Comparison of ENCODE assay signal across 8 cellular contexts in the genomic region with DNA sequence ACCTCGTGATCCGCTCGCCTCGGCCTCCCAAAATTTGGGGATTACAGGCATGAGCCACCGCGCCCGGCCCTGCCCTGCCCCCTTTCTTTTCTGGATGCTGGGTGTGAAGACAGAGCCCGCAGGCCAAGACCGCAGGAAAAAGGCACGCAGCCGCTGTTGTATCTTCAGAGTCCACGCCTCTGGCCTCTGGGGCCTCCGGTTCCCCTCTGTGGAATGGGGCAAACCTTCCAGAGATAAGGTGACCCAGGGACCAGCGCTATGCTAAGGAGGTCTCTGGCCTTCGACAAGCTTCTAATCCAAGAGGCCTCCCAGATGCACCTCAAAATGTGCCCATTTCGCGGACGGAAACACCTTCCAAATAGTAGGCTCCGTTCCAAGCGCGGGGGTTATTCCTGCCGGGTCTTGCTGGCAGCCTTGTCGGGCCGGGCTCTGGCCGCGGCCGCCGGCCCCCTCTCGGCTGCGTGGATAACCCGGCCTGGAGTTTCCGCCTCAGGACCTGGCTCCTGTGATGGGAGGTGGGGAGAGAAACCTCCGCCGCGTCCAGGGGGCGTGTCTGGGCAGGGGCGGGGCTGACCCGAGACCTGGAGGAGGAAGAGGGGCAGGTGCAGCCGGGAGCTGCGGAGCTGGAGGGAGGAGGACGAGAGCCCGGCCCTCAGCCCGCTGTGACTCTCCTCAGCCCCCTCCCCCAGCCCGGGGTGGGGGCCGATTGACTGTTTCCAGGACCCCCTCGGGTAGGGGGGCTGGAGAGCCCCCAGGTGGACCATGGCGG. TPM values are rescaled to one million over a fixed set of nuclear protein-coding genes. Genes with fewer than 3 reads are reported as not detected.
DNase-seq lines count a peak whose midpoint lies in the region; ATAC-seq, FAIRE-seq and TF ChIP-seq lines count a peak whose summit lies in the region.

No MANE protein-coding gene starts in this region.

- no peak overlapping the region for H3K4me2 ChIP-seq in neural cell (ENCODE audit: low read length)

- no peak overlapping the region for H2AFZ ChIP-seq in neural cell (ENCODE audit: low read depth, low read length)

- H3K9ac ChIP-seq in neural cell (ENCODE audit: low read length) = no peak overlapping the region

- no peaks in the 10 kb centered on the region for H3K9me3 ChIP-seq in neural cell (ENCODE audit: low read length)
- no peaks in the 10 kb centered on the region for H3K9me3 ChIP-seq in stomach

- TF ChIP-seq EP300 in neural cell (conservative IDR thresholded peaks at IDR 0.05; ENCODE audit: poor library complexity, severe bottlenecking) (no peak), stomach (IDR thresholded peaks at IDR 0.05) (no peak)

- ATAC-seq in HG03095 (IDR thresholded peaks at IDR 0.05; ENCODE audit: unreplicated experiment) = no peak

- H3K27me3 ChIP-seq in neural cell (ENCODE audit: insufficient read depth, low read depth, low read length) (peaks cover 14% of the 10 kb centered on the region), stomach (peaks cover 0 to 68% (median 36%) of the 10 kb centered on the region in 3 donors)

- TF ChIP-seq POLR2A in stomach (IDR thresholded peaks at IDR 0.05) = peak in 2 of 4 donors; percentile 38 to 62

- H3K36me3 ChIP-seq in neural cell (ENCODE audit: insufficient read depth, low read length) (no peaks in the 10 kb centered on the region), stomach (no peaks in the 10 kb centered on the region)

- H3K9me2 ChIP-seq in neural cell (ENCODE audit: insufficient read depth, low read length) = no peaks in the 10 kb centered on the region

- peak; percentile 97 for DNase-seq in D721Med (ENCODE audit: insufficient read length, low spot score)
- DNase-seq in LHCN-M2 (ENCODE audit: low read depth) = peak; percentile 71
- peak; percentile 71 for DNase-seq in RPMI7951 (ENCODE audit: low read depth)
- DNase-seq in activated effector memory CD4-positive, alpha-beta T cell treated with Interleukin-2 at 50 U/mL for 16 hours = peak; percentile 92
- peak; percentile 86 for DNase-seq in fibroblast of pulmonary artery (ENCODE audit: low read depth)
- DNase-seq in stomach = peak; percentile 98

- WGBS in stomach, 5 donors = 12 to 21% (median 14%) methylated on average over 33 to 47 of the region's 47 CpGs

- no peak for TF ChIP-seq CTCF in D721Med (IDR thresholded peaks at IDR 0.05; ENCODE audit: insufficient read depth, missing control alignments)
- TF ChIP-seq CTCF in fibroblast of pulmonary artery (IDR thresholded peaks at IDR 0.05; ENCODE audit: low read length, missing control alignments) = no peak
- TF ChIP-seq CTCF in neural cell (IDR thresholded peaks at IDR 0.05; ENCODE audit: poor library complexity, severe bottlenecking) = no peak
- peak in 1 of 7 experiments; percentile 29 for TF ChIP-seq CTCF in stomach (IDR thresholded peaks at IDR 0.05)

- H4K20me1 ChIP-seq in neural cell (ENCODE audit: insufficient read depth) = no peaks in the 10 kb centered on the region

- peaks cover 4 to 76% (median 54%) of the 10 kb centered on the region in 4 donors for H3K4me1 ChIP-seq in stomach

- H3K27ac ChIP-seq in neural cell (ENCODE audit: low read length) (no peak overlapping the region), stomach (peak overlapping the region; percentile 78 to 88 (median 86))

- H3K4me3 ChIP-seq in fibroblast of pulmonary artery (replicated peaks; ENCODE audit: low read depth, low read length) (no peak overlapping the region), neural cell (ENCODE audit: low read length) (peak overlapping the region; percentile 43), stomach (peak overlapping the region; percentile 44 to 57 (median 49))

- FAIRE-seq in D721Med (lab: Jason Lieb, UNC) = no peak

- TF ChIP-seq RAD21 in neural cell (conservative IDR thresholded peaks at IDR 0.05) = no peak

- intact Hi-C loops in stomach (cut with DNase I; ENCODE audit: low total_unique reads) = no loop called here

- no peaks in the 10 kb centered on the region for H3K79me2 ChIP-seq in neural cell (replicated peaks; ENCODE audit: insufficient read depth, low read length)

- H3F3A ChIP-seq in neural cell (ENCODE audit: insufficient read depth, low read length, poor library complexity, severe bottlenecking) = no peaks in the 10 kb centered on the region

TF ChIP-seq in neural cell, 6 proteins besides CTCF, POLR2A, EP300 and RAD21:
- no peak for TF ChIP-seq MXI1 (conservative IDR thresholded peaks at IDR 0.05; ENCODE audit: poor library complexity, severe bottlenecking)
- TF ChIP-seq POLR2AphosphoS5 (IDR thresholded peaks at IDR 0.05) = no peak
- no peak for TF ChIP-seq TAF1 (IDR thresholded peaks at IDR 0.05; ENCODE audit: low read depth)
- no peak for TF ChIP-seq EZH2 (IDR thresholded peaks at IDR 0.05; ENCODE audit: borderline replicate concordance, insufficient read depth, low read length, poor library complexity, severe bottlenecking)
- TF ChIP-seq REST (IDR thresholded peaks at IDR 0.05; ENCODE audit: borderline replicate concordance) = no peak
- no peak for TF ChIP-seq SMC3 (conservative IDR thresholded peaks at IDR 0.05; ENCODE audit: poor library complexity)

RNA-seq across cellular contexts. Expression of gene TJP3, which starts 13.1 kb away (rescaled TPM):
- total RNA-seq in LHCN-M2 (2014; rRNA removed) (not detected in 2 replicates), stomach (100 to 1,000 TPM in 2 of 5 donors, 10 to 100 TPM in 3; 31.9 to 204 (median 95.1) TPM)
- not detected for polyA plus RNA-seq in LHCN-M2 (2012)
- total RNA-seq in RPMI7951 (2014; rRNA removed; shearing (Covaris generic)) = not detected in 2 replicates
- polyA plus RNA-seq in neural cell (0.15 TPM in 1 of 2 replicates, not detected in the other), stomach (10 to 100 TPM; 62.3 to 96.1 (median 93.1) TPM)
- polyA minus RNA-seq in neural cell = 0.24 and 0.35 TPM in 2 replicates

RNA-seq across cellular contexts. Expression of gene PIP5K1C, which starts 21.0 kb away (rescaled TPM):
- total RNA-seq in LHCN-M2 (2014; rRNA removed) = 26.4 and 29.0 TPM in 2 replicates
- polyA plus RNA-seq in LHCN-M2 (2012) = 25.1 TPM
- total RNA-seq in RPMI7951 (2014; rRNA removed; shearing (Covaris generic)) = 13.1 and 13.9 TPM in 2 replicates
- polyA plus RNA-seq in neural cell = 7.0 and 7.1 TPM in 2 replicates
- polyA minus RNA-seq in neural cell = 32.6 and 35.3 TPM in 2 replicates
- 100 to 1,000 TPM in 1 of 5 donors, 10 to 100 TPM in 4; 15.1 to 164 (median 36.8) TPM for total RNA-seq in stomach
- polyA plus RNA-seq in stomach = 10 to 100 TPM in 2 of 3 donors, 1 to 10 TPM in 1; 8.6 to 18.5 (median 12.5) TPM

RNA-seq across cellular contexts. Expression of gene APBA3, which starts 40.2 kb away (rescaled TPM):
- 19.3 and 28.5 TPM in 2 replicates for total RNA-seq in LHCN-M2 (2014; rRNA removed)
- 10.2 TPM for polyA plus RNA-seq in LHCN-M2 (2012)
- total RNA-seq in RPMI7951 (2014; rRNA removed; shearing (Covaris generic)) = 5.8 and 15.0 TPM in 2 replicates
- 37.1 and 56.3 TPM in 2 replicates for polyA plus RNA-seq in neural cell
- 19.6 and 23.6 TPM in 2 replicates for polyA minus RNA-seq in neural cell
- total RNA-seq in stomach = 100 to 1,000 TPM in 1 of 5 donors, 10 to 100 TPM in 3, 1 to 10 TPM in 1; 9.4 to 111 (median 16.4) TPM
- polyA plus RNA-seq in stomach = 10 to 100 TPM; 15.7 to 17.4 (median 16.7) TPM

RNA-seq across cellular contexts. Expression of gene MRPL54, which starts 41.2 kb away (rescaled TPM):
- total RNA-seq in LHCN-M2 (2014; rRNA removed) (38.0 and 50.2 TPM in 2 replicates), stomach (100 to 1,000 TPM in 2 of 5 donors, 10 to 100 TPM in 3; 15.2 to 163 (median 58.7) TPM)
- polyA plus RNA-seq in LHCN-M2 (2012) = 86.3 TPM
- total RNA-seq in RPMI7951 (2014; rRNA removed; shearing (Covaris generic)) = 90.7 and 103 TPM in 2 replicates
- polyA plus RNA-seq in neural cell (74.7 and 83.8 TPM in 2 replicates), stomach (100 to 1,000 TPM; 155 to 221 (median 174) TPM)
- 15.8 and 17.2 TPM in 2 replicates for polyA minus RNA-seq in neural cell

RNA-seq across cellular contexts. Expression of gene RAX2, which starts 50.7 kb away (rescaled TPM):
- total RNA-seq in LHCN-M2 (2014; rRNA removed) = not detected in 2 replicates
- polyA plus RNA-seq in LHCN-M2 (2012) = not detected
- not detected in 2 replicates for total RNA-seq in RPMI7951 (2014; rRNA removed; shearing (Covaris generic))
- polyA plus RNA-seq in neural cell = not detected in 2 replicates
- not detected in 2 replicates for polyA minus RNA-seq in neural cell
- total RNA-seq in stomach = not detected
- not detected for polyA plus RNA-seq in stomach

Comparison
In these comparisons a context has a peak if more than half of its experiments do, and no peak if none do; other contexts are left out.
1. RNA of gene TJP3, which starts 13.1 kb away (total RNA-seq): 31.9 to 204 TPM in stomach; not detected in LHCN-M2 and not detected in RPMI7951; every median in the first group is over 10 times any median in the second.
2. Peak in every context shown above with its lines, with median percentiles within 50 percentile points of each other: DNase-seq.